10 cellular contexts compared by ENCODE assay signal in genomic region chr14:100103261-100104005, GRCh38. TPM values are rescaled to one million over a fixed set of nuclear protein-coding genes. Genes with fewer than 3 reads are reported as not detected.
A peak's percentile ranks its signal among the peaks of the same experiment; 100 is the strongest.
DNase-seq lines count a peak whose midpoint lies in the region; ATAC-seq and TF ChIP-seq lines count a peak whose summit lies in the region.
"Had no signal": no experiment of that assay in that cellular context is flagged by ENCODE, and none has a peak within 500 bp of the region (broad histone marks: within the 10 kb centered on the region; RNA-seq: fewer than 3 reads in every experiment).

No MANE protein-coding gene starts in this region.

- TF ChIP-seq CTCF in CD8-positive, alpha-beta T cell (IDR thresholded peaks at IDR 0.05) = no peak
- no peak for TF ChIP-seq CTCF in esophagus muscularis mucosa (IDR thresholded peaks at IDR 0.05)
- no peak for TF ChIP-seq CTCF in osteocyte (IDR thresholded peaks at IDR 0.05)

- H2AK5ac ChIP-seq in mesendoderm (ENCODE audit: low read length) = no peak overlapping the region

- intact Hi-C loops in CD8-positive, alpha-beta T cell (cut with DNase I, micrococcal nuclease) = loop anchor here in 1 of 2 experiments (2.0 kb wide), 1 partner anchor 15 kb away; no protein-coding TSS in a partner anchor
- intact Hi-C loops in esophagus muscularis mucosa (cut with DNase I) = no loop called here

- no peaks in the 10 kb centered on the region for H3K27me3 Mint-ChIP-seq in CD8-positive, alpha-beta T cell (ENCODE audit: low read depth)
- H3K27me3 Mint-ChIP-seq in activated CD4-positive, alpha-beta memory T cell treated with anti-CD3 and anti-CD28 coated beads, Interleukin-2, amount 10 ng/mL, durations not matched to agents 7 days and 5 days = no peaks in the 10 kb centered on the region
- no peaks in the 10 kb centered on the region for H3K27me3 Mint-ChIP-seq in osteocyte (ENCODE audit: unreplicated experiment)

- H2BK15ac ChIP-seq in mesendoderm (replicated peaks; ENCODE audit: low read depth) = no peak overlapping the region

- peak overlapping the region; percentile 34 for H3K4me3 ChIP-seq in CD8-positive, alpha-beta T cell (ENCODE audit: low read depth, low read length)
- H3K4me3 ChIP-seq in esophagus muscularis mucosa = no peak overlapping the region
- H3K4me3 ChIP-seq in mesendoderm (ENCODE audit: low read length) = no peak overlapping the region

- DNase-seq in CD8-positive, alpha-beta T cell = peak in 1 of 7 experiments; percentile 42
- peak; percentile 34 for DNase-seq in activated CD4-positive, alpha-beta memory T cell treated with anti-CD3 and anti-CD28 coated beads, Interleukin-2, amount 10 ng/mL, durations not matched to agents 7 days and 5 days
- DNase-seq in esophagus muscularis mucosa (ENCODE audit: extremely low spot score) = no peak
- DNase-seq in osteocyte (ENCODE audit: extremely low spot score, unreplicated experiment) = no peak
- no peak for DNase-seq in mesendoderm
- no peak for DNase-seq in SKM-1 treated with dmso at 0.1 percent for 144 hours (lab: John Stamatoyannopoulos, UW; ENCODE audit: unreplicated experiment)
- DNase-seq: GDM1, PC-3 had no signal

- ATAC-seq in CD8-positive, alpha-beta T cell = peak; percentile 6
- no peak for ATAC-seq in GM21360 (IDR thresholded peaks at IDR 0.05; ENCODE audit: unreplicated experiment)
- ATAC-seq in HG03520 (IDR thresholded peaks at IDR 0.05; ENCODE audit: unreplicated experiment) = no peak

- no peak overlapping the region for H3K9ac ChIP-seq in mesendoderm (ENCODE audit: low read length)

- H3K4me3 Mint-ChIP-seq in CD8-positive, alpha-beta T cell = peak overlapping the region; percentile 65
- H3K4me3 Mint-ChIP-seq in activated CD4-positive, alpha-beta memory T cell treated with anti-CD3 and anti-CD28 coated beads, Interleukin-2, amount 10 ng/mL, durations not matched to agents 7 days and 5 days = peak overlapping the region; percentile 56
- peak overlapping the region; percentile 36 for H3K4me3 Mint-ChIP-seq in osteocyte (ENCODE audit: unreplicated experiment)

- H3K4ac ChIP-seq in mesendoderm (ENCODE audit: low read depth, low read length) = no peak overlapping the region

- no peak overlapping the region for H3K18ac ChIP-seq in mesendoderm (ENCODE audit: low read length)

- peaks cover 64% of the 10 kb centered on the region for H3K36me3 ChIP-seq in CD8-positive, alpha-beta T cell (ENCODE audit: insufficient read depth, low read length)
- H3K36me3 ChIP-seq in esophagus muscularis mucosa (peaks cover 0 to 3% (median under 1%) of the 10 kb centered on the region in 4 donors), mesendoderm (ENCODE audit: control insufficient read depth, insufficient read depth, low read length) (no peaks in the 10 kb centered on the region)

- CTCF ChIA-PET in CD8-positive, alpha-beta T cell (lab: Charles Lee) = interaction anchor here (0.6 to 31.7 kb wide), 10 partner anchors 9 to 121 kb away, joined by 3 to 1143 read pairs (median 4); partner anchors contain the start of gene EVL
- CTCF ChIA-PET in activated CD4-positive, alpha-beta memory T cell treated with anti-CD3 and anti-CD28 coated beads, Interleukin-2, amount 10 ng/mL, durations not matched to agents 7 days and 5 days (lab: Charles Lee) = interaction anchor here (0.7 to 28.0 kb wide), 11 partner anchors 10 to 133 kb away, joined by 3 to 563 read pairs (median 4); partner anchors contain the start of gene EVL

- no peaks in the 10 kb centered on the region for H3K9me3 Mint-ChIP-seq in CD8-positive, alpha-beta T cell
- no peaks in the 10 kb centered on the region for H3K9me3 Mint-ChIP-seq in activated CD4-positive, alpha-beta memory T cell treated with anti-CD3 and anti-CD28 coated beads, Interleukin-2, amount 10 ng/mL, durations not matched to agents 7 days and 5 days
- H3K9me3 Mint-ChIP-seq in osteocyte (ENCODE audit: unreplicated experiment) = no peaks in the 10 kb centered on the region

- peaks cover 94% of the 10 kb centered on the region for H3K4me1 Mint-ChIP-seq in CD8-positive, alpha-beta T cell (ENCODE audit: low read depth)
- H3K4me1 Mint-ChIP-seq in activated CD4-positive, alpha-beta memory T cell treated with anti-CD3 and anti-CD28 coated beads, Interleukin-2, amount 10 ng/mL, durations not matched to agents 7 days and 5 days = peaks cover 94% of the 10 kb centered on the region
- peaks cover 77% of the 10 kb centered on the region for H3K4me1 Mint-ChIP-seq in osteocyte (ENCODE audit: unreplicated experiment)

- no peak overlapping the region for H3K23ac ChIP-seq in mesendoderm (ENCODE audit: low read length)

- peaks cover 94% of the 10 kb centered on the region for H3K36me3 Mint-ChIP-seq in CD8-positive, alpha-beta T cell
- H3K36me3 Mint-ChIP-seq in activated CD4-positive, alpha-beta memory T cell treated with anti-CD3 and anti-CD28 coated beads, Interleukin-2, amount 10 ng/mL, durations not matched to agents 7 days and 5 days (ENCODE audit: low read depth) = peaks cover 90% of the 10 kb centered on the region
- H3K36me3 Mint-ChIP-seq in osteocyte (ENCODE audit: unreplicated experiment) = peaks cover 15% of the 10 kb centered on the region

- no peaks in the 10 kb centered on the region for H3K9me3 ChIP-seq in CD8-positive, alpha-beta T cell (ENCODE audit: low read length)
- H3K9me3 ChIP-seq in esophagus muscularis mucosa = no peaks in the 10 kb centered on the region

- H3K56ac ChIP-seq in mesendoderm (ENCODE audit: low read length) = no peak overlapping the region

- POLR2A ChIA-PET in CD8-positive, alpha-beta T cell (lab: Charles Lee) = interaction anchor here (0.5 to 34.9 kb wide), 6 partner anchors 10 to 443 kb away, joined by 3 to 700 read pairs (median 4); partner anchors contain the start of gene EVL
- POLR2A ChIA-PET in activated CD4-positive, alpha-beta memory T cell treated with anti-CD3 and anti-CD28 coated beads, Interleukin-2, amount 10 ng/mL, durations not matched to agents 7 days and 5 days (lab: Charles Lee) = interaction anchor here (0.9 to 58.4 kb wide), 6 partner anchors 8 to 43 kb away, joined by 3 to 1586 read pairs (median 14); partner anchors contain the start of gene EVL

- H3K4me1 ChIP-seq in CD8-positive, alpha-beta T cell (ENCODE audit: insufficient read depth, low read length) = peaks cover 100% of the 10 kb centered on the region
- H3K4me1 ChIP-seq in esophagus muscularis mucosa (peaks cover 55 to 69% (median 63%) of the 10 kb centered on the region in 4 donors), mesendoderm (ENCODE audit: control insufficient read depth, low read depth, low read length) (no peaks in the 10 kb centered on the region)

- H4K5ac ChIP-seq in mesendoderm (ENCODE audit: low read length) = no peak overlapping the region

- no peak overlapping the region for H4K8ac ChIP-seq in mesendoderm (ENCODE audit: low read depth, low read length)

- TF ChIP-seq POLR2A in esophagus muscularis mucosa (IDR thresholded peaks at IDR 0.05; ENCODE audit: low read depth) = no peak

- no peaks in the 10 kb centered on the region for H3K27me3 ChIP-seq in CD8-positive, alpha-beta T cell (ENCODE audit: insufficient read depth, low read length)
- no peaks in the 10 kb centered on the region for H3K27me3 ChIP-seq in esophagus muscularis mucosa
- H3K27me3 ChIP-seq in mesendoderm (ENCODE audit: insufficient read depth, low read length, poor library complexity) = no peaks in the 10 kb centered on the region

- H3K79me1 ChIP-seq in mesendoderm (ENCODE audit: low read length) = peaks cover 2% of the 10 kb centered on the region

- peak overlapping the region; percentile 99 for H3K27ac Mint-ChIP-seq in CD8-positive, alpha-beta T cell
- peak overlapping the region; percentile 77 for H3K27ac Mint-ChIP-seq in activated CD4-positive, alpha-beta memory T cell treated with anti-CD3 and anti-CD28 coated beads, Interleukin-2, amount 10 ng/mL, durations not matched to agents 7 days and 5 days
- peak overlapping the region; percentile 88 for H3K27ac Mint-ChIP-seq in osteocyte (ENCODE audit: unreplicated experiment)

- H3K4me2 ChIP-seq in mesendoderm (ENCODE audit: low read length) = no peak overlapping the region

- TF ChIP-seq EP300 in esophagus muscularis mucosa (IDR thresholded peaks at IDR 0.05) = no peak

- WGBS in esophagus muscularis mucosa = 81% methylated on average over 10 of the region's 10 CpGs
- WGBS in mesendoderm (ENCODE audit: extremely low coverage, insufficient coverage, low lambda C conversion rate) = no CpG with 5 or more reads among the region's 10 CpGs

- peak overlapping the region; percentile 24 for H3K27ac ChIP-seq in CD8-positive, alpha-beta T cell (ENCODE audit: low read depth, low read length)
- H3K27ac ChIP-seq in esophagus muscularis mucosa (replicated peaks in 1 of 4) = peak overlapping the region; percentile 12 to 46 (median 35)
- H3K27ac ChIP-seq in mesendoderm (ENCODE audit: low read depth, low read length) = no peak overlapping the region

- H2BK120ac ChIP-seq in mesendoderm (ENCODE audit: low read depth, low read length) = no peak overlapping the region

- H3K79me2 ChIP-seq in mesendoderm (ENCODE audit: control insufficient read depth, insufficient read depth, low read length) = no peaks in the 10 kb centered on the region

- H2BK5ac ChIP-seq in mesendoderm (ENCODE audit: low read length) = no peak overlapping the region

RNA-seq across cellular contexts. Expression of gene EVL, which starts 38.2 kb away (rescaled TPM):
- 100 to 1,000 TPM; 573 to 578 TPM for total RNA-seq in CD8-positive, alpha-beta T cell
- total RNA-seq in activated CD4-positive, alpha-beta memory T cell treated with anti-CD3 and anti-CD28 coated beads, Interleukin-2, amount 10 ng/mL, durations not matched to agents 7 days and 5 days = 100 to 1,000 TPM; 771 to 787 TPM
- total RNA-seq in esophagus muscularis mucosa (10 to 100 TPM; 27.0 to 43.9 (median 37.3) TPM), osteocyte (136 and 157 TPM in 2 replicates)
- 25.6 TPM for polyA plus RNA-seq in mesendoderm (2013, experiment 1 of 2)
- 26.2 TPM for polyA plus RNA-seq in mesendoderm (2013, experiment 2 of 2)

RNA-seq across cellular contexts. Expression of gene DEGS2, which starts 56.0 kb away (rescaled TPM):
- total RNA-seq in CD8-positive, alpha-beta T cell = under 1 TPM; 0.22 to 0.60 TPM
- under 1 TPM; 0.20 to 0.25 TPM for total RNA-seq in activated CD4-positive, alpha-beta memory T cell treated with anti-CD3 and anti-CD28 coated beads, Interleukin-2, amount 10 ng/mL, durations not matched to agents 7 days and 5 days
- under 1 TPM in 3 of 4 donors, not detected in 1; 0.06 to 0.33 (median 0.11) TPM for total RNA-seq in esophagus muscularis mucosa
- total RNA-seq in osteocyte = 0.19 and 0.21 TPM in 2 replicates
- polyA plus RNA-seq in mesendoderm (2013, experiment 1 of 2) = 0.03 TPM
- polyA plus RNA-seq in mesendoderm (2013, experiment 2 of 2) = 0.03 TPM
